In genomic region chr2:172095146-172095904, GRCh38 we compare ENCODE assay signal across 8 cellular contexts. TPM values are rescaled to one million over a fixed set of nuclear protein-coding genes. Genes with fewer than 3 reads are reported as not detected.
A peak's percentile ranks its signal among the peaks of the same experiment; 100 is the strongest.
DNase-seq lines count a peak whose midpoint lies in the region; ATAC-seq and TF ChIP-seq lines count a peak whose summit lies in the region.

No MANE protein-coding gene starts in this region.

- peak; percentile 68 to 94 for ATAC-seq in naive thymus-derived CD8-positive, alpha-beta T cell

- peak overlapping the region; percentile 50 for H3K4me3 ChIP-seq in epithelial cell of esophagus (ENCODE audit: low read length)

- peak overlapping the region; percentile 80 to 91 (median 88) for H3K4me3 Mint-ChIP-seq in naive thymus-derived CD8-positive, alpha-beta T cell
- peak overlapping the region; percentile 87 for H3K4me3 Mint-ChIP-seq in type B pancreatic cell

- peak overlapping the region in 3 of 10 donors; percentile 6 to 93 (median 70) for H3K27ac Mint-ChIP-seq in naive thymus-derived CD8-positive, alpha-beta T cell
- peak overlapping the region; percentile 79 for H3K27ac Mint-ChIP-seq in type B pancreatic cell

- H3K9me3 Mint-ChIP-seq in naive thymus-derived CD8-positive, alpha-beta T cell, result peaks cover 0 to 8% (median 1%) of the 10 kb centered on the region in 9 donors
- no peaks in the 10 kb centered on the region for H3K9me3 Mint-ChIP-seq in type B pancreatic cell

- H3K36me3 Mint-ChIP-seq in naive thymus-derived CD8-positive, alpha-beta T cell, result peaks cover 0 to 11% (median 9%) of the 10 kb centered on the region in 3 donors
- peaks cover 5% of the 10 kb centered on the region for H3K36me3 Mint-ChIP-seq in type B pancreatic cell

- peaks cover 46 to 83% (median 59%) of the 10 kb centered on the region in 5 donors for H3K27me3 Mint-ChIP-seq in naive thymus-derived CD8-positive, alpha-beta T cell
- H3K27me3 Mint-ChIP-seq in type B pancreatic cell, result peaks cover 82% of the 10 kb centered on the region

- H3K4me1 Mint-ChIP-seq in naive thymus-derived CD8-positive, alpha-beta T cell, result peaks cover 17 to 50% (median 40%) of the 10 kb centered on the region in 4 donors
- H3K4me1 Mint-ChIP-seq in type B pancreatic cell (ENCODE audit: unreplicated experiment), result peaks cover 16% of the 10 kb centered on the region

- POLR2A ChIA-PET in naive thymus-derived CD8-positive, alpha-beta T cell (lab: Charles Lee), result interaction anchor here (1.4 to 2.4 kb wide), 5 partner anchors 8 to 19 kb away, joined by 3 to 11 read pairs (median 5); partner anchors contain the start of gene DLX1

- TF ChIP-seq CTCF in epithelial cell of esophagus (IDR thresholded peaks at IDR 0.05; ENCODE audit: insufficient read depth, low read depth, low read length, missing control alignments) (no peak), type B pancreatic cell (conservative IDR thresholded peaks at IDR 0.05) (no peak)

- DNase-seq in NCI-H345 (lab: John Stamatoyannopoulos, UW), result peak; percentile 26
- DNase-seq in NCI-H345 treated with DMSO at 0.1 percent for 48 hours (lab: John Stamatoyannopoulos, UW; ENCODE audit: unreplicated experiment), result no peak
- peak; percentile 98 for DNase-seq in NCI-H226
- DNase-seq in activated CD8-positive, alpha-beta memory T cell treated with anti-CD3 and anti-CD28 coated beads for 24 hours, result peak; percentile 84
- DNase-seq in epithelial cell of esophagus (ENCODE audit: low read depth), result peak; percentile 91
- DNase-seq in naive thymus-derived CD8-positive, alpha-beta T cell, result peak; percentile 57 to 90 (median 74)
- DNase-seq in type B pancreatic cell (ENCODE audit: extremely low spot score, unreplicated experiment), result peak; percentile 78
- DNase-seq in SKM-1 treated with dmso at 0.1 percent for 144 hours (lab: John Stamatoyannopoulos, UW; ENCODE audit: unreplicated experiment), result no peak

RNA-seq across cellular contexts. Expression of gene DLX2, which starts 7.4 kb away (rescaled TPM):
- not detected for total RNA-seq in naive thymus-derived CD8-positive, alpha-beta T cell
- not detected for polyA plus RNA-seq in naive thymus-derived CD8-positive, alpha-beta T cell
- 4.3 and 6.9 TPM in 2 replicates for total RNA-seq in type B pancreatic cell (ENCODE audit: low replicate concordance)

RNA-seq across cellular contexts. Expression of gene DLX1, which starts 10.0 kb away (rescaled TPM):
- not detected for total RNA-seq in naive thymus-derived CD8-positive, alpha-beta T cell
- not detected for polyA plus RNA-seq in naive thymus-derived CD8-positive, alpha-beta T cell
- 0.59 and 10.0 TPM in 2 replicates for total RNA-seq in type B pancreatic cell (ENCODE audit: low replicate concordance)

Comparison
In these comparisons a context has a peak if more than half of its experiments do, and no peak if none do; other contexts are left out.
1. DNase-seq: peak in NCI-H345 (single experiment), NCI-H226 (single experiment), activated CD8-positive, alpha-beta memory T cell treated with anti-CD3 and anti-CD28 coated beads for 24 hours (single experiment), epithelial cell of esophagus (single experiment), naive thymus-derived CD8-positive, alpha-beta T cell (10 of 10) and type B pancreatic cell (single experiment); none in NCI-H345 treated with DMSO at 0.1 percent for 48 hours (single experiment) and SKM-1 treated with dmso at 0.1 percent for 144 hours (single experiment).